In genomic region chr3:173699353-173699752, GRCh38 we compare ENCODE assay signal across 21 cellular contexts.
"Had no signal": no experiment of that assay in that cellular context is flagged by ENCODE, and none has a peak within 500 bp of the region (broad histone marks: within the 10 kb centered on the region; RNA-seq: fewer than 3 reads in every experiment).

No MANE protein-coding gene starts in this region.

- H3K27ac ChIP-seq: coronary artery, heart left ventricle, spleen, upper lobe of left lung had no signal

- H3K4me3 Mint-ChIP-seq: activated CD4-positive, alpha-beta memory T cell treated with anti-CD3 and anti-CD28 coated beads for 36 hours; activated naive CD8-positive, alpha-beta T cell treated with anti-CD3 and anti-CD28 coated beads for 36 hours; nephron; T-helper 1 cell treated with Interleukin-12 subunit alpha and Interleukin-12 subunit beta and Interleukin-4 antibody, amounts not matched to agents 30 μg/mL and 1 μg/mL, for 36 hours had no signal

- H3K9me3 Mint-ChIP-seq: T-helper 1 cell treated with Interleukin-12 subunit alpha and Interleukin-12 subunit beta and Interleukin-4 antibody, amounts not matched to agents 30 μg/mL and 1 μg/mL, for 36 hours had no signal

- H3K36me3 ChIP-seq: heart left ventricle, spleen, upper lobe of left lung had no signal

- H3K4me1 ChIP-seq: heart left ventricle, spleen, upper lobe of left lung had no signal

- H3K27me3 Mint-ChIP-seq: activated CD4-positive, alpha-beta memory T cell treated with anti-CD3 and anti-CD28 coated beads for 36 hours; activated naive CD8-positive, alpha-beta T cell treated with anti-CD3 and anti-CD28 coated beads for 36 hours had no signal

- DNase-seq: activated CD4-positive, alpha-beta memory T cell treated with anti-CD3 and anti-CD28 coated beads for 36 hours; activated CD4-positive, alpha-beta T cell treated with anti-CD3 and anti-CD28 coated beads for 4 hours; activated CD4-positive, CD25-positive, alpha-beta regulatory T cell; activated naive CD4-positive, alpha-beta T cell treated with Interleukin-2 at 50 U/mL for 16 hours; activated naive CD8-positive, alpha-beta T cell treated with anti-CD3 and anti-CD28 coated beads for 36 hours; activated T-cell treated with anti-CD3 and anti-CD28 coated beads, Interleukin-2, amount 50 U/mL, for 48 hours; amniotic stem cell; cerebellar nuclear complex; heart left ventricle; left colon; mesenchymal stem cell; occipital lobe; posterior cingulate gyrus; retina; spleen; stimulated activated CD4-positive, alpha-beta T cell treated with anti-CD3 and anti-CD28 coated beads, Interleukin-4, amount 100 ng/mL, for 4 hours; stimulated activated naive CD8-positive, alpha-beta T cell treated with anti-CD3 and anti-CD28 coated beads, Interleukin-15, Interleukin-2, amounts not matched to agents 100 U/mL and 50 U/mL, for 24 hours; upper lobe of left lung had no signal

- H3K27me3 ChIP-seq: heart left ventricle, spleen, upper lobe of left lung had no signal

- H3K4me1 Mint-ChIP-seq: activated naive CD8-positive, alpha-beta T cell treated with anti-CD3 and anti-CD28 coated beads for 36 hours had no signal

- H3K9me3 ChIP-seq: upper lobe of left lung had no signal

- H3K4me3 ChIP-seq: coronary artery, heart left ventricle, spleen, upper lobe of left lung had no signal

- H3K27ac Mint-ChIP-seq: activated CD4-positive, alpha-beta memory T cell treated with anti-CD3 and anti-CD28 coated beads for 36 hours; activated naive CD8-positive, alpha-beta T cell treated with anti-CD3 and anti-CD28 coated beads for 36 hours; T-helper 1 cell treated with Interleukin-12 subunit alpha and Interleukin-12 subunit beta and Interleukin-4 antibody, amounts not matched to agents 30 μg/mL and 1 μg/mL, for 36 hours had no signal

- H3K36me3 Mint-ChIP-seq: activated CD4-positive, alpha-beta memory T cell treated with anti-CD3 and anti-CD28 coated beads for 36 hours; activated naive CD8-positive, alpha-beta T cell treated with anti-CD3 and anti-CD28 coated beads for 36 hours had no signal
